29 cellular contexts compared by ENCODE assay signal in the genomic region with DNA sequence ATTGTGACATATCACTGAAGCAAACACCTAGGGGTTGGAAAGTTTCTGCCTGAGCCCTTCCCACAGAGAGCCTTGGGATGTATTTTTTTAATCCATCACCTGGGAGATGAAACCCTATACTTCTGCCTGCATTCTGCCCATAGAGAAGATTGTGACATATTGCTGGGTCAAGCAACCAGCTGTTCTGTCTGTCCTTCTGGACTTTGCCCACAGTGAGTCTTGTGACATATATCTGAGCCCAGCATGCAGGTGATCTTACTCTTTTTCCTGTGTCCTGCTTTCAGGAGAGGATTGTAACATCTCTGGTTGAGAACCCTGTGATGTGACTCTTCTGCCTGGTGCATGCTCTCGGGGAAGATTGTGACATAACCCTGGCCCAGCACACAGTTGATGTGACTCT. TPM values are rescaled to one million over a fixed set of nuclear protein-coding genes. Genes with fewer than 3 reads are reported as not detected.
"Had no signal": no experiment of that assay in that cellular context is flagged by ENCODE, and none has a peak within 500 bp of the region (broad histone marks: within the 10 kb centered on the region; RNA-seq: fewer than 3 reads in every experiment).

No MANE protein-coding gene starts in this region.

- H3K4me3 ChIP-seq: PC-9 had no signal

- H3K27me3 Mint-ChIP-seq: activated CD8-positive, alpha-beta T cell treated with anti-CD3 and anti-CD28 coated beads for 36 hours; activated naive CD4-positive, alpha-beta T cell treated with anti-CD3 and anti-CD28 coated beads, Interleukin-2, amount 10 ng/mL, durations not matched to agents 7 days and 5 days; activated naive CD8-positive, alpha-beta T cell; activated naive CD8-positive, alpha-beta T cell treated with anti-CD3 and anti-CD28 coated beads, Interleukin-2, amount 50 U/mL, for 24 hours; activated T-cell treated with anti-CD3 and anti-CD28 coated beads, Interleukin-2, amount 50 U/mL, for 24 hours; brain; IgD-negative memory B cell had no signal

- DNase-seq: activated CD4-positive, alpha-beta T cell treated with anti-CD3 and anti-CD28 coated beads, Interleukin-2, amount 50 U/mL, for 1 hour; activated CD8-positive, alpha-beta T cell treated with anti-CD3 and anti-CD28 coated beads for 36 hours; activated effector memory CD4-positive, alpha-beta T cell treated with Interleukin-2 at 50 U/mL for 16 hours; activated naive CD4-positive, alpha-beta T cell treated with anti-CD3 and anti-CD28 coated beads, Interleukin-2, amount 10 ng/mL, durations not matched to agents 7 days and 5 days; activated naive CD8-positive, alpha-beta T cell treated with anti-CD3 and anti-CD28 coated beads, Interleukin-2, amount 50 U/mL, for 24 hours; activated T-cell treated with anti-CD3 and anti-CD28 coated beads, Interleukin-2, amount 50 U/mL, for 24 hours; anterior cingulate cortex; caudate nucleus; cerebellar nuclear complex; Karpas-422; KBM-7; NCI-H1105; NCI-H1417 treated with DMSO at 0.1 percent for 48 hours; NCI-H187 treated with DMSO at 0.1 percent for 48 hours; NCI-H2081 treated with DMSO at 0.1 percent for 48 hours; NCI-H510A; NCI-H526; NCI-H748 treated with DMSO at 0.1 percent for 48 hours; PC-9; Right ventricle myocardium superior; SW 1271; T-helper 1 cell; T1000 had no signal

- H3K4me1 Mint-ChIP-seq: activated naive CD4-positive, alpha-beta T cell treated with anti-CD3 and anti-CD28 coated beads, Interleukin-2, amount 10 ng/mL, durations not matched to agents 7 days and 5 days; activated naive CD8-positive, alpha-beta T cell treated with anti-CD3 and anti-CD28 coated beads, Interleukin-2, amount 50 U/mL, for 24 hours; brain; IgD-negative memory B cell had no signal

- H3K4me3 Mint-ChIP-seq: activated CD8-positive, alpha-beta T cell treated with anti-CD3 and anti-CD28 coated beads for 36 hours; activated naive CD4-positive, alpha-beta T cell treated with anti-CD3 and anti-CD28 coated beads, Interleukin-2, amount 10 ng/mL, durations not matched to agents 7 days and 5 days; activated naive CD8-positive, alpha-beta T cell; activated naive CD8-positive, alpha-beta T cell treated with anti-CD3 and anti-CD28 coated beads, Interleukin-2, amount 50 U/mL, for 24 hours; activated T-cell treated with anti-CD3 and anti-CD28 coated beads, Interleukin-2, amount 50 U/mL, for 24 hours; activated T-helper 1 cell treated with anti-CD3 and anti-CD28 coated beads, Interleukin-12 subunit alpha, Interleukin-12 subunit beta, Interleukin-2, Interleukin-4 antibody, amounts not matched to agents 30 ng/mL and 10 ng/mL and 1 ng/mL, durations not matched to agents 14 hours and 24 hours and 36 hours; brain; IgD-negative memory B cell had no signal

- H3K9me3 Mint-ChIP-seq: activated naive CD8-positive, alpha-beta T cell treated with anti-CD3 and anti-CD28 coated beads, Interleukin-2, amount 50 U/mL, for 24 hours had no signal

- H3K27ac ChIP-seq: PC-9 had no signal

- H3K27ac Mint-ChIP-seq: activated CD8-positive, alpha-beta T cell treated with anti-CD3 and anti-CD28 coated beads for 36 hours; activated naive CD4-positive, alpha-beta T cell treated with anti-CD3 and anti-CD28 coated beads, Interleukin-2, amount 10 ng/mL, durations not matched to agents 7 days and 5 days; activated naive CD8-positive, alpha-beta T cell; activated naive CD8-positive, alpha-beta T cell treated with anti-CD3 and anti-CD28 coated beads, Interleukin-2, amount 50 U/mL, for 24 hours; activated T-cell treated with anti-CD3 and anti-CD28 coated beads, Interleukin-2, amount 50 U/mL, for 24 hours; activated T-helper 1 cell treated with anti-CD3 and anti-CD28 coated beads, Interleukin-12 subunit alpha, Interleukin-12 subunit beta, Interleukin-2, Interleukin-4 antibody, amounts not matched to agents 30 ng/mL and 10 ng/mL and 1 ng/mL, durations not matched to agents 14 hours and 24 hours and 36 hours; brain; IgD-negative memory B cell had no signal

- FAIRE-seq: bronchial epithelial cell had no signal

- ATAC-seq: activated naive CD8-positive, alpha-beta T cell treated with anti-CD3 and anti-CD28 coated beads, Interleukin-2, amount 50 U/mL, for 24 hours had no signal

RNA-seq across cellular contexts. Expression of a gene that starts 24.9 kb away (rescaled TPM):
- total RNA-seq: MCF 10A had no signal
